20 cellular contexts compared by ENCODE assay signal in the genomic region with DNA sequence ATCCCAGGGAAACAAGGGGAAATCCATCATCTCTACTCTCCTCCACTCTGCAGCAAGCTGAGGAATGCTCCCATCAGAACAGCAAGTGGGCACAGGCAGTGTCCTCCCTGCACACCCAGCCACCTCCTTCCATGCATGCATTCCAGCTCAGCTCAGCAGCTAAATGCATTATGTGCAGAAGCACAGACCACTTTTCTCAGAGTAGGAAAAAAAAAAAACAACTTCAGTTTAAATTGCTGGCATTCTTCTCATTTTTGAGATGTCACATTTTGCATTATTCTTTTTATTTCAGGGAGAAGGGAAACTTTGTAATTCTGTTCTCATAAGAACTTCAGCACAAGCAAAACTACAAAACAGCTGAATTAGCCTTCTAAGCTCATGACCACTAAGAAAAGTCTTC.
DNase-seq lines count a peak whose midpoint lies in the region; ATAC-seq and TF ChIP-seq lines count a peak whose summit lies in the region.
"Had no signal": no experiment of that assay in that cellular context is flagged by ENCODE, and none has a peak within 500 bp of the region (broad histone marks: within the 10 kb centered on the region; RNA-seq: fewer than 3 reads in every experiment).

No MANE protein-coding gene starts in this region.

- no peak overlapping the region for H3K4me3 Mint-ChIP-seq in chondrocyte (ENCODE audit: unreplicated experiment)
- no peak overlapping the region for H3K4me3 Mint-ChIP-seq in activated CD4-positive, alpha-beta memory T cell treated with anti-CD3 and anti-CD28 coated beads, Interleukin-2, amount 10 ng/mL, durations not matched to agents 7 days and 5 days
- H3K4me3 Mint-ChIP-seq in effector memory CD8-positive, alpha-beta T cell = no peak overlapping the region
- H3K4me3 Mint-ChIP-seq: activated CD8-positive, alpha-beta T cell treated with anti-CD3 and anti-CD28 coated beads for 36 hours; activated naive CD8-positive, alpha-beta T cell treated with anti-CD3 and anti-CD28 coated beads, Interleukin-2, amount 10 ng/mL, durations not matched to agents 7 days and 5 days; central memory CD8-positive, alpha-beta T cell; H9 had no signal

- peaks cover 28% of the 10 kb centered on the region for H3K36me3 Mint-ChIP-seq in chondrocyte (ENCODE audit: low read depth)
- no peaks in the 10 kb centered on the region for H3K36me3 Mint-ChIP-seq in activated CD4-positive, alpha-beta memory T cell treated with anti-CD3 and anti-CD28 coated beads, Interleukin-2, amount 10 ng/mL, durations not matched to agents 7 days and 5 days (ENCODE audit: low read depth)
- no peaks in the 10 kb centered on the region for H3K36me3 Mint-ChIP-seq in effector memory CD8-positive, alpha-beta T cell (ENCODE audit: insufficient read depth)
- H3K36me3 Mint-ChIP-seq: activated naive CD8-positive, alpha-beta T cell treated with anti-CD3 and anti-CD28 coated beads, Interleukin-2, amount 10 ng/mL, durations not matched to agents 7 days and 5 days; naive B cell had no signal

- no peaks in the 10 kb centered on the region for H3K9me3 ChIP-seq in upper lobe of right lung
- H3K9me3 ChIP-seq: gastroesophageal sphincter, Peyer's patch, testis had no signal

- H3K27ac ChIP-seq in upper lobe of right lung = no peak overlapping the region
- H3K27ac ChIP-seq: gastroesophageal sphincter, Peyer's patch, testis had no signal

- DNase-seq in HS-27A (ENCODE audit: low read depth) = peak; percentile 59
- no peak for DNase-seq in chondrocyte (ENCODE audit: low spot score)
- DNase-seq in islet precursor cell = peak; percentile 85
- DNase-seq in upper lobe of right lung = no peak
- DNase-seq in activated CD4-positive, alpha-beta memory T cell treated with anti-CD3 and anti-CD28 coated beads, Interleukin-2, amount 10 ng/mL, durations not matched to agents 7 days and 5 days = no peak
- DNase-seq in effector memory CD8-positive, alpha-beta T cell = no peak
- no peak for DNase-seq in DMS 273 (lab: John Stamatoyannopoulos, UW; ENCODE audit: unreplicated experiment)
- DNase-seq: activated CD8-positive, alpha-beta T cell treated with anti-CD3 and anti-CD28 coated beads for 36 hours; activated naive CD8-positive, alpha-beta T cell treated with anti-CD3 and anti-CD28 coated beads, Interleukin-2, amount 10 ng/mL, durations not matched to agents 7 days and 5 days; C1 segment of cervical spinal cord; DMS 273 treated with DMSO at 0.1 percent for 48 hours; H9; left ventricle myocardium superior; naive B cell; NCI-H1436; Peyer's patch; testis had no signal

- no peaks in the 10 kb centered on the region for H3K27me3 ChIP-seq in upper lobe of right lung
- H3K27me3 ChIP-seq: gastroesophageal sphincter, Peyer's patch, testis had no signal

- no peak overlapping the region for H3K4me3 ChIP-seq in upper lobe of right lung
- H3K4me3 ChIP-seq: gastroesophageal sphincter, Peyer's patch, smooth muscle cell, testis had no signal

- no peaks in the 10 kb centered on the region for H3K9me3 Mint-ChIP-seq in chondrocyte (ENCODE audit: low read depth)
- H3K9me3 Mint-ChIP-seq in activated CD4-positive, alpha-beta memory T cell treated with anti-CD3 and anti-CD28 coated beads, Interleukin-2, amount 10 ng/mL, durations not matched to agents 7 days and 5 days = peaks cover 2% of the 10 kb centered on the region
- H3K9me3 Mint-ChIP-seq in effector memory CD8-positive, alpha-beta T cell = peaks cover 3 to 22% of the 10 kb centered on the region in 2 donors

- intact Hi-C loops in upper lobe of right lung (cut with DNase I) = no loop called here

- no peaks in the 10 kb centered on the region for H3K27me3 Mint-ChIP-seq in chondrocyte (ENCODE audit: low read depth)
- H3K27me3 Mint-ChIP-seq in activated CD4-positive, alpha-beta memory T cell treated with anti-CD3 and anti-CD28 coated beads, Interleukin-2, amount 10 ng/mL, durations not matched to agents 7 days and 5 days = no peaks in the 10 kb centered on the region
- no peaks in the 10 kb centered on the region for H3K27me3 Mint-ChIP-seq in effector memory CD8-positive, alpha-beta T cell
- H3K27me3 Mint-ChIP-seq: activated CD8-positive, alpha-beta T cell treated with anti-CD3 and anti-CD28 coated beads for 36 hours; activated naive CD8-positive, alpha-beta T cell treated with anti-CD3 and anti-CD28 coated beads, Interleukin-2, amount 10 ng/mL, durations not matched to agents 7 days and 5 days; central memory CD8-positive, alpha-beta T cell; naive B cell had no signal

- CTCF ChIA-PET in activated CD4-positive, alpha-beta memory T cell treated with anti-CD3 and anti-CD28 coated beads, Interleukin-2, amount 10 ng/mL, durations not matched to agents 7 days and 5 days (lab: Charles Lee) = no interaction called here

- no peak for TF ChIP-seq CTCF in chondrocyte (IDR thresholded peaks at IDR 0.05)
- TF ChIP-seq CTCF in upper lobe of right lung (IDR thresholded peaks at IDR 0.05) = no peak

- peak; percentile 28 for ATAC-seq in upper lobe of right lung
- ATAC-seq in effector memory CD8-positive, alpha-beta T cell (replicated peaks) = no peak
- ATAC-seq: activated CD8-positive, alpha-beta T cell treated with anti-CD3 and anti-CD28 coated beads for 36 hours; gastroesophageal sphincter; left ventricle myocardium superior had no signal

- H3K36me3 ChIP-seq in upper lobe of right lung = no peaks in the 10 kb centered on the region
- H3K36me3 ChIP-seq: gastroesophageal sphincter, Peyer's patch had no signal

- peak overlapping the region; percentile 77 for H3K27ac Mint-ChIP-seq in chondrocyte (ENCODE audit: unreplicated experiment)
- H3K27ac Mint-ChIP-seq in activated CD4-positive, alpha-beta memory T cell treated with anti-CD3 and anti-CD28 coated beads, Interleukin-2, amount 10 ng/mL, durations not matched to agents 7 days and 5 days = no peak overlapping the region
- H3K27ac Mint-ChIP-seq in effector memory CD8-positive, alpha-beta T cell = no peak overlapping the region
- H3K27ac Mint-ChIP-seq: activated CD8-positive, alpha-beta T cell treated with anti-CD3 and anti-CD28 coated beads for 36 hours; activated naive CD8-positive, alpha-beta T cell treated with anti-CD3 and anti-CD28 coated beads, Interleukin-2, amount 10 ng/mL, durations not matched to agents 7 days and 5 days; naive B cell had no signal

- peaks cover 46% of the 10 kb centered on the region for H3K4me1 Mint-ChIP-seq in chondrocyte (ENCODE audit: low read depth)
- H3K4me1 Mint-ChIP-seq in activated CD4-positive, alpha-beta memory T cell treated with anti-CD3 and anti-CD28 coated beads, Interleukin-2, amount 10 ng/mL, durations not matched to agents 7 days and 5 days = no peaks in the 10 kb centered on the region
- H3K4me1 Mint-ChIP-seq in effector memory CD8-positive, alpha-beta T cell (ENCODE audit: low read depth in 2 of 2) = no peaks in the 10 kb centered on the region
- H3K4me1 Mint-ChIP-seq: activated naive CD8-positive, alpha-beta T cell treated with anti-CD3 and anti-CD28 coated beads, Interleukin-2, amount 10 ng/mL, durations not matched to agents 7 days and 5 days; central memory CD8-positive, alpha-beta T cell; naive B cell had no signal

- POLR2A ChIA-PET in activated CD4-positive, alpha-beta memory T cell treated with anti-CD3 and anti-CD28 coated beads, Interleukin-2, amount 10 ng/mL, durations not matched to agents 7 days and 5 days (lab: Charles Lee) = no interaction called here

- H3K4me1 ChIP-seq in upper lobe of right lung = no peaks in the 10 kb centered on the region
- H3K4me1 ChIP-seq: gastroesophageal sphincter, Peyer's patch, testis had no signal

Comparison
In these comparisons a context has a peak if more than half of its experiments do, and no peak if none do; other contexts are left out.
1. DNase-seq: peak in HS-27A (single experiment) and islet precursor cell (single experiment); none in chondrocyte (single experiment), upper lobe of right lung (single experiment), activated CD4-positive, alpha-beta memory T cell treated with anti-CD3 and anti-CD28 coated beads, Interleukin-2, amount 10 ng/mL, durations not matched to agents 7 days and 5 days (single experiment), effector memory CD8-positive, alpha-beta T cell (0 of 3) and DMS 273 (single experiment).